1 cellular context compared by ENCODE assay signal in the genomic region with DNA sequence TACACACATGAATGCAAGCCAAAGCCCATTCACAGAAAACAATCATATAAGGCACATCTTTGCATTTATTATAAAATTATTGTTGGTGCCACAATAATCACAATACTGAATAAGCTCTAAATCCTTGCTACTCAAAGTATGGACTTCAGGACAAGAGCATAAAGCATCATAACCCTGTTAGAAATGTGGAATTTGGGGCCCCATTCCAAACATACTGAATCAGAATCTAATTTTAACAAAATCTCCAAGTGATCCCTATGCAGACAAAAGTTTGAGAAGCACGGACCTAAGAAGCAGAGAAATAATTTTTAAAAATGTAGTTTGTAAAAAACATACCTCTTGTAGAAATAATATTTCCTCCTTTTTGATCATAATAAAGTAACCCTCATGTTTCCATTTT.
TF ChIP-seq lines count a peak whose summit lies in the region.

No MANE protein-coding gene starts in this region.

TF ChIP-seq in IMR-90, 13 proteins besides CTCF, POLR2A, EP300 and RAD21:
- TF ChIP-seq FOS (IDR thresholded peaks at IDR 0.05; ENCODE audit: low read depth, low read length): no peak
- no peak for TF ChIP-seq CEBPB (IDR thresholded peaks at IDR 0.05; ENCODE audit: low read depth, low read length)
- TF ChIP-seq NFE2L2 (IDR thresholded peaks at IDR 0.05; ENCODE audit: low read depth, low read length): no peak
- TF ChIP-seq SMC3 (IDR thresholded peaks at IDR 0.05; ENCODE audit: low read depth, low read length): no peak
- TF ChIP-seq, protein P1, sequence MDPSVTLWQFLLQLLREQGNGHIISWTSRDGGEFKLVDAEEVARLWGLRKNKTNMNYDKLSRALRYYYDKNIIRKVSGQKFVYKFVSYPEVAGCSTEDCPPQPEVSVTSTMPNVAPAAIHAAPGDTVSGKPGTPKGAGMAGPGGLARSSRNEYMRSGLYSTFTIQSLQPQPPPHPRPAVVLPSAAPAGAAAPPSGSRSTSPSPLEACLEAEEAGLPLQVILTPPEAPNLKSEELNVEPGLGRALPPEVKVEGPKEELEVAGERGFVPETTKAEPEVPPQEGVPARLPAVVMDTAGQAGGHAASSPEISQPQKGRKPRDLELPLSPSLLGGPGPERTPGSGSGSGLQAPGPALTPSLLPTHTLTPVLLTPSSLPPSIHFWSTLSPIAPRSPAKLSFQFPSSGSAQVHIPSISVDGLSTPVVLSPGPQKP (IDR thresholded peaks at IDR 0.05; ENCODE audit: borderline replicate concordance, low read depth, low read length): no peak
- TF ChIP-seq MAFK (IDR thresholded peaks at IDR 0.05; ENCODE audit: low read depth, low read length): no peak
- TF ChIP-seq, protein P2, sequence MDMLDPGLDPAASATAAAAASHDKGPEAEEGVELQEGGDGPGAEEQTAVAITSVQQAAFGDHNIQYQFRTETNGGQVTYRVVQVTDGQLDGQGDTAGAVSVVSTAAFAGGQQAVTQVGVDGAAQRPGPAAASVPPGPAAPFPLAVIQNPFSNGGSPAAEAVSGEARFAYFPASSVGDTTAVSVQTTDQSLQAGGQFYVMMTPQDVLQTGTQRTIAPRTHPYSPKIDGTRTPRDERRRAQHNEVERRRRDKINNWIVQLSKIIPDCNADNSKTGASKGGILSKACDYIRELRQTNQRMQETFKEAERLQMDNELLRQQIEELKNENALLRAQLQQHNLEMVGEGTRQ (IDR thresholded peaks at IDR 0.05; ENCODE audit: low read depth, low read length): no peak
- no peak for TF ChIP-seq MAZ (IDR thresholded peaks at IDR 0.05; ENCODE audit: borderline replicate concordance, low read depth, low read length)
- TF ChIP-seq RFX5 (IDR thresholded peaks at IDR 0.05; ENCODE audit: low read depth, low read length): no peak
- no peak for TF ChIP-seq BHLHE40 (IDR thresholded peaks at IDR 0.05; ENCODE audit: low read depth, low read length)
- TF ChIP-seq RCOR1 (IDR thresholded peaks at IDR 0.05; ENCODE audit: insufficient replicate concordance, low read length): no peak
- TF ChIP-seq CHD1 (IDR thresholded peaks at IDR 0.05; ENCODE audit: low read depth, low read length): no peak
- TF ChIP-seq MXI1 (IDR thresholded peaks at IDR 0.05; ENCODE audit: borderline replicate concordance, low read depth, low read length): no peak
